30 cellular contexts compared by ENCODE assay signal in genomic region chr3:77150759-77151158, GRCh38.
"Had no signal": no experiment of that assay in that cellular context is flagged by ENCODE, and none has a peak within 500 bp of the region (broad histone marks: within the 10 kb centered on the region; RNA-seq: fewer than 3 reads in every experiment).

No MANE protein-coding gene starts in this region.

- H3K4me3 Mint-ChIP-seq: activated CD4-positive, alpha-beta memory T cell treated with anti-CD3 and anti-CD28 coated beads, Interleukin-2, amount 10 ng/mL, durations not matched to agents 7 days and 5 days; activated CD4-positive, alpha-beta T cell treated with anti-CD3 and anti-CD28 coated beads, Interleukin-2, amount 10 ng/mL, durations not matched to agents 7 days and 5 days; activated naive CD4-positive, alpha-beta T cell treated with anti-CD3 and anti-CD28 coated beads for 36 hours; activated naive CD4-positive, alpha-beta T cell treated with anti-CD3 and anti-CD28 coated beads, Interleukin-2, amount 50 U/mL, for 24 hours; activated naive CD8-positive, alpha-beta T cell treated with anti-CD3 and anti-CD28 coated beads for 36 hours; activated naive CD8-positive, alpha-beta T cell treated with anti-CD3 and anti-CD28 coated beads, Interleukin-2, amount 50 U/mL, for 24 hours; activated T-cell treated with anti-CD3 and anti-CD28 coated beads, Interleukin-2, amount 50 U/mL, for 4 hours; activated T-helper 17 cell treated with anti-CD3 and anti-CD28 coated beads, Interleukin-2, amount 50 U/mL, for 72 hours; effector memory CD8-positive, alpha-beta T cell; T-helper 17 cell; T-helper 2 cell treated with Interferon-gamma antibody and Interleukin-4, amounts not matched to agents 5 μg/mL and 100 μg/mL, for 36 hours; WTC11 had no signal

- H3K9me3 ChIP-seq: adrenal gland, body of pancreas, esophagus squamous epithelium, gastroesophageal sphincter had no signal

- H3K27ac ChIP-seq: adrenal gland, body of pancreas, epithelial cell of prostate, esophagus squamous epithelium, gastroesophageal sphincter had no signal

- H3K27me3 ChIP-seq: adrenal gland, body of pancreas, esophagus squamous epithelium, gastroesophageal sphincter had no signal

- DNase-seq: activated CD4-positive, alpha-beta memory T cell treated with anti-CD3 and anti-CD28 coated beads, Interleukin-2, amount 10 ng/mL, durations not matched to agents 7 days and 5 days; activated CD4-positive, alpha-beta T cell treated with anti-CD3 and anti-CD28 coated beads for 1 hour; activated CD4-positive, alpha-beta T cell treated with anti-CD3 and anti-CD28 coated beads for 4 hours; activated CD4-positive, alpha-beta T cell treated with anti-CD3 and anti-CD28 coated beads, Interleukin-2, amount 10 ng/mL, durations not matched to agents 7 days and 5 days; activated CD4-positive, alpha-beta T cell treated with anti-CD3 and anti-CD28 coated beads, Interleukin-2, amount 50 U/mL, for 4 hours; activated effector memory CD4-positive, alpha-beta T cell treated with anti-CD3 and anti-CD28 coated beads, Interleukin-2, amount 50 U/mL, for 16 hours; activated naive CD4-positive, alpha-beta T cell treated with anti-CD3 and anti-CD28 coated beads for 36 hours; activated naive CD8-positive, alpha-beta T cell treated with anti-CD3 and anti-CD28 coated beads for 36 hours; activated naive CD8-positive, alpha-beta T cell treated with anti-CD3 and anti-CD28 coated beads, Interleukin-2, amount 50 U/mL, for 24 hours; activated T-cell treated with anti-CD3 and anti-CD28 coated beads, Interleukin-2, amount 50 U/mL, for 4 hours; adrenal gland; amygdala; aorta; body of pancreas; caudate nucleus; cortex of kidney; dermis blood vessel endothelial cell; effector CD4-positive, alpha-beta T cell; effector memory CD8-positive, alpha-beta T cell; esophagus squamous epithelium; foreskin melanocyte; T-helper 1 cell; T-helper 17 cell; T1000 had no signal

- ATAC-seq: activated naive CD8-positive, alpha-beta T cell treated with anti-CD3 and anti-CD28 coated beads, Interleukin-2, amount 50 U/mL, for 24 hours; activated T-cell treated with anti-CD3 and anti-CD28 coated beads, Interleukin-2, amount 50 U/mL, for 4 hours; activated T-helper 17 cell treated with anti-CD3 and anti-CD28 coated beads, Interleukin-2, amount 50 U/mL, for 72 hours; body of pancreas; effector memory CD8-positive, alpha-beta T cell; gastroesophageal sphincter; T-helper 17 cell; WTC11 had no signal

- H3K36me3 Mint-ChIP-seq: activated naive CD4-positive, alpha-beta T cell treated with anti-CD3 and anti-CD28 coated beads, Interleukin-2, amount 50 U/mL, for 24 hours; activated naive CD8-positive, alpha-beta T cell treated with anti-CD3 and anti-CD28 coated beads for 36 hours; WTC11 had no signal

- H3K36me3 ChIP-seq: adrenal gland, esophagus squamous epithelium, gastroesophageal sphincter had no signal

- H3K27ac Mint-ChIP-seq: activated CD4-positive, alpha-beta memory T cell treated with anti-CD3 and anti-CD28 coated beads, Interleukin-2, amount 10 ng/mL, durations not matched to agents 7 days and 5 days; activated CD4-positive, alpha-beta T cell treated with anti-CD3 and anti-CD28 coated beads, Interleukin-2, amount 10 ng/mL, durations not matched to agents 7 days and 5 days; activated naive CD4-positive, alpha-beta T cell treated with anti-CD3 and anti-CD28 coated beads for 36 hours; activated naive CD4-positive, alpha-beta T cell treated with anti-CD3 and anti-CD28 coated beads, Interleukin-2, amount 50 U/mL, for 24 hours; activated naive CD8-positive, alpha-beta T cell treated with anti-CD3 and anti-CD28 coated beads for 36 hours; activated naive CD8-positive, alpha-beta T cell treated with anti-CD3 and anti-CD28 coated beads, Interleukin-2, amount 50 U/mL, for 24 hours; activated T-helper 17 cell treated with anti-CD3 and anti-CD28 coated beads, Interleukin-2, amount 50 U/mL, for 72 hours; effector memory CD8-positive, alpha-beta T cell; T-helper 17 cell; T-helper 2 cell treated with Interferon-gamma antibody and Interleukin-4, amounts not matched to agents 5 μg/mL and 100 μg/mL, for 36 hours had no signal

- H3K4me3 ChIP-seq: adrenal gland, body of pancreas, esophagus squamous epithelium, gastroesophageal sphincter had no signal

- H3K27me3 Mint-ChIP-seq: activated CD4-positive, alpha-beta memory T cell treated with anti-CD3 and anti-CD28 coated beads, Interleukin-2, amount 10 ng/mL, durations not matched to agents 7 days and 5 days; activated CD4-positive, alpha-beta T cell treated with anti-CD3 and anti-CD28 coated beads, Interleukin-2, amount 10 ng/mL, durations not matched to agents 7 days and 5 days; activated naive CD4-positive, alpha-beta T cell treated with anti-CD3 and anti-CD28 coated beads, Interleukin-2, amount 50 U/mL, for 24 hours; activated naive CD8-positive, alpha-beta T cell treated with anti-CD3 and anti-CD28 coated beads for 36 hours; activated naive CD8-positive, alpha-beta T cell treated with anti-CD3 and anti-CD28 coated beads, Interleukin-2, amount 50 U/mL, for 24 hours; activated T-helper 17 cell treated with anti-CD3 and anti-CD28 coated beads, Interleukin-2, amount 50 U/mL, for 72 hours; effector memory CD8-positive, alpha-beta T cell; T-helper 17 cell had no signal

- H3K4me1 ChIP-seq: adrenal gland, body of pancreas, gastroesophageal sphincter had no signal

- H3K9me3 Mint-ChIP-seq: activated CD4-positive, alpha-beta T cell treated with anti-CD3 and anti-CD28 coated beads, Interleukin-2, amount 10 ng/mL, durations not matched to agents 7 days and 5 days; activated naive CD8-positive, alpha-beta T cell treated with anti-CD3 and anti-CD28 coated beads for 36 hours; WTC11 had no signal

- H3K4me1 Mint-ChIP-seq: activated CD4-positive, alpha-beta memory T cell treated with anti-CD3 and anti-CD28 coated beads, Interleukin-2, amount 10 ng/mL, durations not matched to agents 7 days and 5 days; activated CD4-positive, alpha-beta T cell treated with anti-CD3 and anti-CD28 coated beads, Interleukin-2, amount 10 ng/mL, durations not matched to agents 7 days and 5 days; activated naive CD4-positive, alpha-beta T cell treated with anti-CD3 and anti-CD28 coated beads, Interleukin-2, amount 50 U/mL, for 24 hours; activated naive CD8-positive, alpha-beta T cell treated with anti-CD3 and anti-CD28 coated beads for 36 hours; activated naive CD8-positive, alpha-beta T cell treated with anti-CD3 and anti-CD28 coated beads, Interleukin-2, amount 50 U/mL, for 24 hours; activated T-helper 17 cell treated with anti-CD3 and anti-CD28 coated beads, Interleukin-2, amount 50 U/mL, for 72 hours; T-helper 17 cell had no signal
